In genomic region chr5:179858586-179859427, GRCh38 we compare ENCODE assay signal across 1 cellular context.
TF ChIP-seq lines count a peak whose summit lies in the region.

MRNIP (minus strand) TSS chr5:179858817; CDS start chr5:179858796, 21 bp downstream.

TF ChIP-seq in K562, 482 proteins besides CTCF, POLR2A, EP300 and RAD21 (continued from another document and continues in another):
- no peak for TF ChIP-seq HBP1 (CRISPR knock-in tag; IDR thresholded peaks at IDR 0.05)
- TF ChIP-seq VEZF1 (CRISPR knock-in tag; IDR thresholded peaks at IDR 0.05): peak; percentile 77
- TF ChIP-seq RBM25 (IDR thresholded peaks at IDR 0.05; ENCODE audit: low read depth, low read length, severe bottlenecking): no peak
- TF ChIP-seq ZNF696 (CRISPR knock-in tag; conservative IDR thresholded peaks at IDR 0.05): no peak
- TF ChIP-seq KAT8 (IDR thresholded peaks at IDR 0.05; ENCODE audit: low read depth): no peak
- TF ChIP-seq PRPF4 (IDR thresholded peaks at IDR 0.05; ENCODE audit: insufficient read depth, low read depth, low read length, poor library complexity, severe bottlenecking): no peak
- no peak for TF ChIP-seq THRA (IDR thresholded peaks at IDR 0.05)
- no peak for TF ChIP-seq CBFA2T2 (conservative IDR thresholded peaks at IDR 0.05)
- no peak for TF ChIP-seq HEY1 (CRISPR knock-in tag; IDR thresholded peaks at IDR 0.05; ENCODE audit: borderline replicate concordance)
- no peak for TF ChIP-seq ZNF134 (CRISPR knock-in tag; conservative IDR thresholded peaks at IDR 0.05)
- TF ChIP-seq HNRNPUL1 (IDR thresholded peaks at IDR 0.05; ENCODE audit: low read length): no peak
- TF ChIP-seq RB1 (IDR thresholded peaks at IDR 0.05; ENCODE audit: low read depth): peak; percentile 46; the same call in 1 of the 2 replicates
- TF ChIP-seq SIN3B (IDR thresholded peaks at IDR 0.05; ENCODE audit: low read depth): peak; percentile 8; the same call in 1 of the 2 replicates
- no peak for TF ChIP-seq TAL1 (IDR thresholded peaks at IDR 0.05)
- TF ChIP-seq ZNF121 (CRISPR knock-in tag; conservative IDR thresholded peaks at IDR 0.05): no peak
- TF ChIP-seq ARID1B (IDR thresholded peaks at IDR 0.05): no peak
- TF ChIP-seq NR2C1 (IDR thresholded peaks at IDR 0.05): peak; percentile 84
- TF ChIP-seq NR2C1 (tag; IDR thresholded peaks at IDR 0.05): peak; percentile 89
- peak; percentile 50; the same call in 1 of the 2 replicates for TF ChIP-seq ZNF589 (CRISPR knock-in tag; IDR thresholded peaks at IDR 0.05; ENCODE audit: low read depth)
- no peak for TF ChIP-seq ELF4 (CRISPR knock-in tag; IDR thresholded peaks at IDR 0.05)
- no peak for TF ChIP-seq SMAD1 (IDR thresholded peaks at IDR 0.05; ENCODE audit: low read depth, low read length, partially characterized antibody)
- TF ChIP-seq NCOA1 (IDR thresholded peaks at IDR 0.05; ENCODE audit: low read depth): 0 out of 2 replicates have a peak, but pooled peaks have one; percentile 6
- TF ChIP-seq MYBL2 (IDR thresholded peaks at IDR 0.05; ENCODE audit: low read depth): no peak
- TF ChIP-seq MYBL2 (CRISPR knock-in tag; IDR thresholded peaks at IDR 0.05; ENCODE audit: borderline replicate concordance): no peak
- TF ChIP-seq ESRRB (CRISPR knock-in tag; IDR thresholded peaks at IDR 0.05; ENCODE audit: borderline replicate concordance): no peak
- TF ChIP-seq U2AF1 (optimal IDR thresholded peaks at IDR 0.05; ENCODE audit: low read depth, low read length): no peak
- no peak for TF ChIP-seq UBTF (IDR thresholded peaks at IDR 0.05; ENCODE audit: borderline replicate concordance in 1 of 2, low read depth in 2 of 2, low read length in 2 of 2)
- TF ChIP-seq ZNF436 (CRISPR knock-in tag; IDR thresholded peaks at IDR 0.05): no peak
- no peak for TF ChIP-seq PTRF (tag; IDR thresholded peaks at IDR 0.05)
- no peak for TF ChIP-seq HOXB6 (CRISPR knock-in tag; IDR thresholded peaks at IDR 0.05; ENCODE audit: borderline replicate concordance)
- no peak for TF ChIP-seq CREBBP (IDR thresholded peaks at IDR 0.05; ENCODE audit: low read depth, low read length)
- TF ChIP-seq CREM (IDR thresholded peaks at IDR 0.05; ENCODE audit: low read depth): peak; percentile 78
- TF ChIP-seq SMAD4 (CRISPR knock-in tag; conservative IDR thresholded peaks at IDR 0.05): 0 out of 2 replicates have a peak, but pooled peaks have one; percentile 6
- TF ChIP-seq MTA1 (IDR thresholded peaks at IDR 0.05; ENCODE audit: borderline replicate concordance): no peak
- TF ChIP-seq ZNF699 (CRISPR knock-in tag; IDR thresholded peaks at IDR 0.05; ENCODE audit: insufficient replicate concordance): no peak
- TF ChIP-seq LARP7 (IDR thresholded peaks at IDR 0.05): no peak
- TF ChIP-seq FOS (IDR thresholded peaks at IDR 0.05; ENCODE audit: extremely low read depth, insufficient read length): no peak
- peak; percentile 43; the same call in 1 of the 2 replicates for TF ChIP-seq MTA3 (IDR thresholded peaks at IDR 0.05; ENCODE audit: borderline replicate concordance)
- TF ChIP-seq SLC30A9 (CRISPR knock-in tag; IDR thresholded peaks at IDR 0.05): no peak
- TF ChIP-seq MCM2 (IDR thresholded peaks at IDR 0.05; ENCODE audit: low read depth): no peak
- TF ChIP-seq STAT6 (CRISPR knock-in tag; IDR thresholded peaks at IDR 0.05): no peak
- TF ChIP-seq HMBOX1 (IDR thresholded peaks at IDR 0.05): no peak; the same call in 1 of the 2 replicates
- no peak for TF ChIP-seq ZC3H8 (IDR thresholded peaks at IDR 0.05)
- TF ChIP-seq ZBTB11 (CRISPR knock-in tag; IDR thresholded peaks at IDR 0.05): no peak
- peak; percentile 97 for TF ChIP-seq MAX (CRISPR knock-in tag; IDR thresholded peaks at IDR 0.05)
- 0 out of 2 replicates have a peak, but pooled peaks have one; percentile 39 for TF ChIP-seq ZNF143 (CRISPR knock-in tag; IDR thresholded peaks at IDR 0.05)
- no peak for TF ChIP-seq ZEB2 (IDR thresholded peaks at IDR 0.05)
- TF ChIP-seq NR4A1 (CRISPR knock-in tag; IDR thresholded peaks at IDR 0.05): no peak
- TF ChIP-seq NR4A1 (tag; IDR thresholded peaks at IDR 0.05): no peak
- TF ChIP-seq NR1H2 (CRISPR knock-in tag; IDR thresholded peaks at IDR 0.05): no peak
- no peak for TF ChIP-seq ZNF398 (CRISPR knock-in tag; IDR thresholded peaks at IDR 0.05)
- TF ChIP-seq ATF2 (CRISPR knock-in tag; IDR thresholded peaks at IDR 0.05): no peak
- no peak for TF ChIP-seq ZNF3 (CRISPR knock-in tag; IDR thresholded peaks at IDR 0.05)
- no peak for TF ChIP-seq CEBPB (tag; IDR thresholded peaks at IDR 0.05)
- TF ChIP-seq POLR2G (IDR thresholded peaks at IDR 0.05; ENCODE audit: low read depth, low read length): peak; percentile 91
- no peak for TF ChIP-seq KAT2B (IDR thresholded peaks at IDR 0.05; ENCODE audit: low read depth, low read length)
- peak; percentile 71; the same call in 1 of the 2 replicates for TF ChIP-seq KLF1 (tag; IDR thresholded peaks at IDR 0.05)
